Comparison of ENCODE assay signal across 10 cellular contexts in the genomic region with DNA sequence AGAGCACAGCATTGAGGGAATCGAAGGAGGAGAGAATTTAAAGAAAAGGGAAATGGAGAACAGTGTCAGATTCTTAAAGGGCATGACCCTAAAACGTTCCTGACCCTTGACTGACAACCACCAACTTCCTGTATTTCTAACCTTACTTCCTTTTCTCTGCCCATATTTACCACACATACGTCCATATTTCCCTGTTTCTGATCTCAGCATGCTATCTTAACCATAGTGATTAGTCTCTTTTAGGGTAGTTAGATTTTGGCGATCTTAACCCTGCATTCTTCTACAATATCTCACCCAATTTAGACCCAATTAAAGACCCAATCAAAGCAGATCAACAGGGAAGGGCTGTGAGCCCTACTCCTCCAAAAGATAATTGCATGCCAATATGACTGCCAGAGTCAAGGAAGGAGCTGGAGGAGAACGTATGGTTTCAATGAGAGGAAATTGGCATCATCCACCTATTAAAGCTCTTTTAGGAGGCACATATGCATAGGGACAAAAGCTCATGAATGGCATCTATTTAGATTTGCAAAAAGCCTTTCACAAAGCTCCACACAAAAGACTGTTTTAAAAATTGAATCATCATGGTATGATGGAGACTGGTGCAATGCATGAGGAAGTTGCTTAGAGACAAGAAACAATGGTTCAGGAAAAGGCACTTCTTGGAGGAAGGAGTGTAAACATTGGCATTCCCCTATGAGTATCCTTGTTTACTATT. TPM values are rescaled to one million over a fixed set of nuclear protein-coding genes. Genes with fewer than 3 reads are reported as not detected.
DNase-seq lines count a peak whose midpoint lies in the region; ATAC-seq and TF ChIP-seq lines count a peak whose summit lies in the region.
"Had no signal": no experiment of that assay in that cellular context is flagged by ENCODE, and none has a peak within 500 bp of the region (broad histone marks: within the 10 kb centered on the region; RNA-seq: fewer than 3 reads in every experiment).

No MANE protein-coding gene starts in this region.

- peaks cover 19% of the 10 kb centered on the region for H3K4me1 ChIP-seq in Loucy (ENCODE audit: insufficient read depth, low read length, poor library complexity, severe bottlenecking)
- H3K4me1 ChIP-seq in mesodermal cell (ENCODE audit: control insufficient read depth, insufficient read depth, low read length, poor library complexity, severe bottlenecking): no peaks in the 10 kb centered on the region
- H3K4me1 ChIP-seq in esophagus squamous epithelium: peaks cover 2 to 12% (median 9%) of the 10 kb centered on the region in 3 donors
- H3K4me1 ChIP-seq: parathyroid adenoma had no signal

- H3K4me3 ChIP-seq in Loucy (ENCODE audit: low read length, poor library complexity, severe bottlenecking) (peak overlapping the region; percentile 29), mesodermal cell (ENCODE audit: extremely low read depth, insufficient read depth, low read length, poor library complexity, severe bottlenecking) (no peak overlapping the region), esophagus squamous epithelium (no peak overlapping the region)

- intact Hi-C loops in esophagus squamous epithelium (cut with DNase I): no loop called here

- H3K4me3 Mint-ChIP-seq in brain: peak overlapping the region in 1 of 5 experiments; percentile 14

- H3K27ac Mint-ChIP-seq in brain: peak overlapping the region in 4 of 5 experiments; percentile 1 to 85 (median 22)

- no peaks in the 10 kb centered on the region for H3K27me3 Mint-ChIP-seq in brain

- H3K27ac ChIP-seq in mesodermal cell (ENCODE audit: low read depth, low read length, severe bottlenecking): peak overlapping the region; percentile 33
- peak overlapping the region in 1 of 4 donors; percentile 7 for H3K27ac ChIP-seq in esophagus squamous epithelium
- H3K27ac ChIP-seq: parathyroid adenoma had no signal

- H3K4me2 ChIP-seq in Loucy (ENCODE audit: low read depth, low read length, poor library complexity, severe bottlenecking): peak overlapping the region; percentile 56

- no peak for ATAC-seq in HG02588 (IDR thresholded peaks at IDR 0.05; ENCODE audit: unreplicated experiment)

- 64 to 86% methylated on average over 2 to 3 of the region's 5 CpGs for WGBS in mesodermal cell (ENCODE audit: insufficient coverage in 2 of 2), 2 experiments
- WGBS in esophagus squamous epithelium, 2 donors: 53 to 55% methylated on average over 5 of the region's 5 CpGs

- no peaks in the 10 kb centered on the region for H3K27me3 ChIP-seq in Loucy (ENCODE audit: insufficient read depth, low read length, poor library complexity, severe bottlenecking)
- H3K27me3 ChIP-seq in esophagus squamous epithelium: no peaks in the 10 kb centered on the region

- H2AFZ ChIP-seq in Loucy (ENCODE audit: low read length): no peak overlapping the region
- H2AFZ ChIP-seq: parathyroid adenoma had no signal

- H3K36me3 Mint-ChIP-seq in brain: peaks cover 7% of the 10 kb centered on the region

- H3K4me1 Mint-ChIP-seq in brain: peaks cover 13% of the 10 kb centered on the region

- no peaks in the 10 kb centered on the region for H3K79me2 ChIP-seq in Loucy (ENCODE audit: insufficient read depth, low read length)
- H3K79me2 ChIP-seq: parathyroid adenoma had no signal

- TF ChIP-seq CTCF in Loucy (conservative IDR thresholded peaks at IDR 0.05; ENCODE audit: low read length) (no peak), brain (conservative IDR thresholded peaks at IDR 0.05) (no peak), esophagus squamous epithelium (IDR thresholded peaks at IDR 0.05) (no peak)

- no peaks in the 10 kb centered on the region; the same call in 1 of the 2 replicates for H3K9me3 ChIP-seq in Loucy (ENCODE audit: insufficient read depth, low read depth, low read length)
- H3K9me3 ChIP-seq in mesodermal cell (ENCODE audit: control insufficient read depth, low read length): no peaks in the 10 kb centered on the region
- no peaks in the 10 kb centered on the region for H3K9me3 ChIP-seq in esophagus squamous epithelium

- H3K9ac ChIP-seq in Loucy (ENCODE audit: low read depth, low read length, poor library complexity, severe bottlenecking): no peak overlapping the region
- H3K9ac ChIP-seq: parathyroid adenoma had no signal

- H3K9me2 ChIP-seq in Loucy (replicated peaks; ENCODE audit: low read depth, low read length): no peaks in the 10 kb centered on the region

- no peaks in the 10 kb centered on the region for H3F3A ChIP-seq in Loucy (ENCODE audit: low read depth)

- TF ChIP-seq POLR2A in esophagus squamous epithelium (IDR thresholded peaks at IDR 0.05): no peak

- no peaks in the 10 kb centered on the region for H4K20me1 ChIP-seq in Loucy (ENCODE audit: insufficient read depth, low read length, poor library complexity, severe bottlenecking)

- DNase-seq in EH (ENCODE audit: low read depth) (peak; percentile 68), NCI-H748 (lab: John Stamatoyannopoulos, UW; ENCODE audit: unreplicated experiment) (no peak), esophagus squamous epithelium (lab: John Stamatoyannopoulos, UW) (no peak), DMS79 treated with DMSO at 0.1 percent for 48 hours (lab: John Stamatoyannopoulos, UW) (no peak)
- DNase-seq: NCI-H526 had no signal

- H3K9me3 Mint-ChIP-seq in brain: peaks cover 7 to 26% (median 13%) of the 10 kb centered on the region in 5 experiments

- no peaks in the 10 kb centered on the region for H3K36me3 ChIP-seq in Loucy (ENCODE audit: insufficient read depth, low read length)
- no peaks in the 10 kb centered on the region for H3K36me3 ChIP-seq in mesodermal cell (ENCODE audit: control insufficient read depth, insufficient read depth, low read length)
- no peaks in the 10 kb centered on the region for H3K36me3 ChIP-seq in esophagus squamous epithelium

RNA-seq across cellular contexts. Expression of a gene that starts 49.0 kb away (rescaled TPM):
- polyA plus RNA-seq in brain (ENCODE audit: insufficient read depth, low read depth, low replicate concordance): 7.1 TPM
- polyA plus RNA-seq in mesodermal cell (2013, experiment 1 of 2): 19.8 TPM
- polyA plus RNA-seq in mesodermal cell (2013, experiment 2 of 2): 23.1 TPM
- total RNA-seq in esophagus squamous epithelium: 10 to 100 TPM in 3 of 4 donors, 1 to 10 TPM in 1; 8.5 to 31.3 (median 16.9) TPM
